In genomic region chr9:35690447-35691324, GRCh38 we compare ENCODE assay signal across 8 cellular contexts. TPM values are rescaled to one million over a fixed set of nuclear protein-coding genes. Genes with fewer than 3 reads are reported as not detected.
A peak's percentile ranks its signal among the peaks of the same experiment; 100 is the strongest.
DNase-seq lines count a peak whose midpoint lies in the region; ATAC-seq, FAIRE-seq and TF ChIP-seq lines count a peak whose summit lies in the region.

No MANE protein-coding gene starts in this region.

- H2BK12ac ChIP-seq in trophoblast cell (ENCODE audit: low read length) = peak overlapping the region; percentile 8

- peak overlapping the region; percentile 85 for H3K4me3 Mint-ChIP-seq in astrocyte (ENCODE audit: unreplicated experiment)

- no peaks in the 10 kb centered on the region for H3K9me3 Mint-ChIP-seq in astrocyte (ENCODE audit: unreplicated experiment)

- H3K4me1 ChIP-seq in HAP-1 (peaks cover 6% of the 10 kb centered on the region), astrocyte (ENCODE audit: insufficient read depth, low read length) (peaks cover 36% of the 10 kb centered on the region), left ventricle myocardium inferior (peaks cover 58% of the 10 kb centered on the region), trophoblast cell (ENCODE audit: control insufficient read depth in 1 of 2, insufficient read depth in 2 of 2, low read length in 2 of 2) (peaks cover 16 to 24% of the 10 kb centered on the region in 2 experiments)

- peak overlapping the region; percentile 90 for H3K27ac Mint-ChIP-seq in astrocyte (ENCODE audit: unreplicated experiment)

- CTCF ChIA-PET in BJ (lab: Yijun Ruan, JAX) = interaction anchor here (0.6 to 3.8 kb wide), 11 partner anchors 8 to 154 kb away, joined by 3 to 26 read pairs (median 4); partner anchors contain the start of genes CCDC107, RMRP and TLN1

- H3K9ac ChIP-seq in SK-N-MC (ENCODE audit: insufficient read length) = peak overlapping the region; percentile 90
- H3K9ac ChIP-seq in astrocyte (ENCODE audit: low read length) = peak overlapping the region; percentile 96
- H3K9ac ChIP-seq in trophoblast cell (ENCODE audit: low read length) = peak overlapping the region; percentile 79

- H3K79me2 ChIP-seq in astrocyte (ENCODE audit: insufficient read depth, low read length) (peaks cover 46% of the 10 kb centered on the region), trophoblast cell (ENCODE audit: control insufficient read depth, insufficient read depth, low read length, poor library complexity) (peaks cover 14% of the 10 kb centered on the region)

- H2AFZ ChIP-seq in astrocyte (ENCODE audit: low read depth, low read length) = no peak overlapping the region
- peak overlapping the region; percentile 43 for H2AFZ ChIP-seq in trophoblast cell (ENCODE audit: insufficient read depth, low read length, poor library complexity)

- no peak overlapping the region for H3K23ac ChIP-seq in trophoblast cell (ENCODE audit: low read length)

- H3K27me3 ChIP-seq in BJ (ENCODE audit: control insufficient read depth, insufficient read depth, low read length) (no peaks in the 10 kb centered on the region), HAP-1 (ENCODE audit: low read depth) (no peaks in the 10 kb centered on the region), astrocyte (ENCODE audit: insufficient read depth, low read length) (no peaks in the 10 kb centered on the region), left ventricle myocardium inferior (ENCODE audit: low read depth) (no peaks in the 10 kb centered on the region), trophoblast cell (ENCODE audit: insufficient read depth, low read length) (no peaks in the 10 kb centered on the region)

- peaks cover 20% of the 10 kb centered on the region for H3K79me1 ChIP-seq in trophoblast cell (ENCODE audit: low read length)

- peak overlapping the region; percentile 85 for H4K91ac ChIP-seq in trophoblast cell (ENCODE audit: low read depth, low read length)

- H4K20me1 ChIP-seq in astrocyte (ENCODE audit: insufficient read depth, low read length) = peaks cover 42% of the 10 kb centered on the region

- H3K14ac ChIP-seq in trophoblast cell (ENCODE audit: low read length) = peak overlapping the region; percentile 88

- H3K4me1 Mint-ChIP-seq in astrocyte (ENCODE audit: low read depth, unreplicated experiment) = peaks cover 18% of the 10 kb centered on the region

- H2BK120ac ChIP-seq in trophoblast cell (ENCODE audit: insufficient read depth, low read length, poor library complexity) = peak overlapping the region; percentile 97

- H3K9me3 ChIP-seq in HAP-1 = no peaks in the 10 kb centered on the region
- H3K9me3 ChIP-seq in SK-N-MC (ENCODE audit: low read depth, low read length) = no peaks in the 10 kb centered on the region
- no peaks in the 10 kb centered on the region for H3K9me3 ChIP-seq in astrocyte (ENCODE audit: insufficient read depth, low read depth, low read length)
- no peaks in the 10 kb centered on the region for H3K9me3 ChIP-seq in left ventricle myocardium inferior (replicated peaks)
- H3K9me3 ChIP-seq in trophoblast cell (ENCODE audit: insufficient read depth, low read depth, low read length) = no peaks in the 10 kb centered on the region

- H4K12ac ChIP-seq in trophoblast cell (ENCODE audit: low read depth, low read length) = peak overlapping the region; percentile 63

- DNase-seq in BJ (ENCODE audit: low read depth) = peak; percentile 26
- DNase-seq in HAP-1 (ENCODE audit: low spot score in 2 of 2) = peak; percentile 54 to 80
- no peak for DNase-seq in SK-N-MC (ENCODE audit: low read depth, low spot score)
- peak; percentile 72 for DNase-seq in astrocyte (ENCODE audit: low read depth)
- peak; percentile 87 for DNase-seq in left ventricle myocardium inferior
- peak; percentile 25 to 55 for DNase-seq in trophoblast cell

- FAIRE-seq in astrocyte (lab: Jason Lieb, UNC) = no peak

- TF ChIP-seq CTCF in BJ (IDR thresholded peaks at IDR 0.05; ENCODE audit: insufficient read depth, low read depth, low read length) (no peak), astrocyte (IDR thresholded peaks at IDR 0.05; ENCODE audit: insufficient read depth, low read depth, low read length) (no peak), left ventricle myocardium inferior (IDR thresholded peaks at IDR 0.05; ENCODE audit: borderline replicate concordance) (no peak)

- H3K36me3 ChIP-seq in BJ (ENCODE audit: control insufficient read depth, insufficient read depth, low read length) = peaks cover 15% of the 10 kb centered on the region
- no peaks in the 10 kb centered on the region; the same call in 1 of the 2 replicates for H3K36me3 ChIP-seq in HAP-1 (replicated peaks)
- no peaks in the 10 kb centered on the region for H3K36me3 ChIP-seq in SK-N-MC (ENCODE audit: insufficient read depth, low read length)
- H3K36me3 ChIP-seq in astrocyte (ENCODE audit: insufficient read depth, low read length) = peaks cover 25% of the 10 kb centered on the region
- peaks cover 13% of the 10 kb centered on the region for H3K36me3 ChIP-seq in left ventricle myocardium inferior
- peaks cover 8% of the 10 kb centered on the region in 2 experiments for H3K36me3 ChIP-seq in trophoblast cell (ENCODE audit: control insufficient read depth in 1 of 2, insufficient read depth in 2 of 2, low read length in 2 of 2)

- in situ Hi-C loops in HAP-1 (cut with MboI; ENCODE audit: low sequenced_read_pairs) = no loop called here

- WGBS in trophoblast cell (ENCODE audit: extremely low coverage, insufficient coverage, insufficient read length) = no CpG with 5 or more reads among the region's 73 CpGs

- ATAC-seq in GM21360 (IDR thresholded peaks at IDR 0.05; ENCODE audit: unreplicated experiment) (no peak), GM18909 (IDR thresholded peaks at IDR 0.05; ENCODE audit: poor library complexity, unreplicated experiment) (no peak)

- peak overlapping the region; percentile 49 for H3K4ac ChIP-seq in trophoblast cell (ENCODE audit: low read depth, low read length)

- H3K27ac ChIP-seq in SK-N-MC = peak overlapping the region; percentile 81
- peak overlapping the region; percentile 78 for H3K27ac ChIP-seq in astrocyte (ENCODE audit: low read depth, low read length)
- peak overlapping the region; percentile 98 for H3K27ac ChIP-seq in left ventricle myocardium inferior (replicated peaks)
- peak overlapping the region; percentile 91 for H3K27ac ChIP-seq in trophoblast cell (ENCODE audit: low read depth, low read length)

- H3K36me3 Mint-ChIP-seq in astrocyte (ENCODE audit: low read depth, unreplicated experiment) = peaks cover 17% of the 10 kb centered on the region

- peak overlapping the region; percentile 90 for H3K18ac ChIP-seq in trophoblast cell (ENCODE audit: low read length)

- H3K4me3 ChIP-seq in BJ (ENCODE audit: low read depth, low read length) (peak overlapping the region; percentile 98), HAP-1 (peak overlapping the region; percentile 64), SK-N-MC (peak overlapping the region; percentile 96), astrocyte (ENCODE audit: insufficient read depth, low read depth, low read length) (peak overlapping the region; percentile 97), left ventricle myocardium inferior (peak overlapping the region; percentile 78), trophoblast cell (ENCODE audit: low read depth, low read length) (peak overlapping the region; percentile 65)

- peak overlapping the region; percentile 64 for H2AK5ac ChIP-seq in trophoblast cell (ENCODE audit: low read length)

- H3K27me3 Mint-ChIP-seq in astrocyte (ENCODE audit: low read depth, unreplicated experiment) = no peaks in the 10 kb centered on the region

- intact Hi-C loops in left ventricle myocardium inferior (cut with micrococcal nuclease) = loop anchor here (5.0 kb wide), 1 partner anchor 33 kb away; the partner anchor contains the start of genes CCDC107 and RMRP

- POLR2A ChIA-PET in BJ (lab: Charles Lee) = interaction anchor here (0.6 to 4.2 kb wide), 13 partner anchors 10 to 989 kb away, joined by 3 to 35 read pairs (median 4); partner anchors contain the start of genes CCDC107, CREB3, RMRP and TLN1

- H3K4me2 ChIP-seq in astrocyte (ENCODE audit: low read length) (peak overlapping the region; percentile 100), trophoblast cell (ENCODE audit: low read length) (peak overlapping the region; percentile 68)

- H2BK5ac ChIP-seq in trophoblast cell (ENCODE audit: low read depth, low read length, poor library complexity) = peak overlapping the region; percentile 51

- peak overlapping the region; percentile 69 for H4K8ac ChIP-seq in trophoblast cell (ENCODE audit: low read depth, low read length)

RNA-seq across cellular contexts. Expression of gene TPM2, which starts 1.0 kb away (rescaled TPM):
- polyA plus RNA-seq in BJ (2011; rRNA removed) = 1,727 and 2,061 TPM in 2 replicates
- 328 and 340 TPM in 2 replicates for polyA minus RNA-seq in BJ (2011; rRNA and poly(A)+ RNA removed)
- 1,947 and 2,001 TPM in 2 replicates for total RNA-seq in astrocyte
- 1,070 TPM for total RNA-seq in left ventricle myocardium inferior
- 307 and 309 TPM in 2 replicates for polyA plus RNA-seq in trophoblast cell (2013)

RNA-seq across cellular contexts. Expression of gene CA9, which starts 17.0 kb away (rescaled TPM):
- 0.13 and 0.32 TPM in 2 replicates for polyA plus RNA-seq in BJ (2011; rRNA removed)
- polyA minus RNA-seq in BJ (2011; rRNA and poly(A)+ RNA removed) = not detected in 2 replicates
- total RNA-seq in astrocyte (not detected in 2 replicates), left ventricle myocardium inferior (not detected)
- 0.53 and 0.75 TPM in 2 replicates for polyA plus RNA-seq in trophoblast cell (2013)

RNA-seq across cellular contexts. Expression of gene ARHGEF39, which starts 25.7 kb away (rescaled TPM):
- polyA plus RNA-seq in BJ (2011; rRNA removed) = 2.7 and 4.1 TPM in 2 replicates
- polyA minus RNA-seq in BJ (2011; rRNA and poly(A)+ RNA removed) = 3.7 and 4.2 TPM in 2 replicates
- total RNA-seq in astrocyte (0.53 and 1.0 TPM in 2 replicates), left ventricle myocardium inferior (0.27 TPM)
- 6.7 and 7.0 TPM in 2 replicates for polyA plus RNA-seq in trophoblast cell (2013)

RNA-seq across cellular contexts. Expression of gene CCDC107, which starts 32.6 kb away (rescaled TPM):
- polyA plus RNA-seq in BJ (2011; rRNA removed) = 22.0 and 27.9 TPM in 2 replicates
- polyA minus RNA-seq in BJ (2011; rRNA and poly(A)+ RNA removed) = 5.8 and 9.7 TPM in 2 replicates
- 15.5 and 18.8 TPM in 2 replicates for total RNA-seq in astrocyte
- total RNA-seq in left ventricle myocardium inferior = 44.3 TPM
- 10.1 and 10.2 TPM in 2 replicates for polyA plus RNA-seq in trophoblast cell (2013)

RNA-seq across cellular contexts. Expression of gene RMRP, which starts 32.9 kb away (rescaled TPM):
- 235 and 1,738 TPM in 2 replicates for polyA plus RNA-seq in BJ (2011; rRNA removed)
- polyA minus RNA-seq in BJ (2011; rRNA and poly(A)+ RNA removed) = 13,377 and 21,567 TPM in 2 replicates
- total RNA-seq in astrocyte = 13,402 and 14,410 TPM in 2 replicates
- 15,093 TPM for total RNA-seq in left ventricle myocardium inferior
- 3.3 and 5.7 TPM in 2 replicates for polyA plus RNA-seq in trophoblast cell (2013)
